In the genomic region with DNA sequence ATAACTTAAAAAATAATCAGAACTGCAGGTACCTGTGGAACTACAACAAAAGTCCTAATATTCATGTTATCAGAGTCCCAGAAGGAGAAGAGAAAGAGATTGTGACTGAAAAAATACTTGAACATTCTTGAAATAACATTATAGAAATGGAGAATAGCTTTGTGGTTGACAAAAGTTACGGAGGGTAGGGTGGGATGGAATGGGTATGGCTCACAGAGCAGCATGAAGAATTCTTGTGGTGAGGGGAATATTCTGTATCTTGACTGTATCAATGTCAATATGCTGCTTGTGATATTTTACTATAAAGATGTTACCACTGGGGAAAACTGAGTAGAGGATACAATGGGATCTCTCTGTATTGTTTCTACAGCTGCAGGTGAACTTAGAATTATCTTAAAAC, we compare ENCODE assay signal across 21 cellular contexts.
"Had no signal": no experiment of that assay in that cellular context is flagged by ENCODE, and none has a peak within 500 bp of the region (broad histone marks: within the 10 kb centered on the region; RNA-seq: fewer than 3 reads in every experiment).

No MANE protein-coding gene starts in this region.

- H3K27me3 Mint-ChIP-seq: dendritic cell treated with granulocyte-macrophage colony-stimulating factor and Interleukin-4, amounts not matched to agents 40 ng/mL and 50 ng/mL, for 4 days had no signal

- H3K27ac ChIP-seq: adrenal gland, cardiac muscle cell, foreskin keratinocyte, thoracic aorta had no signal

- H3K4me3 ChIP-seq: adrenal gland, cardiac muscle cell, left ventricle myocardium inferior, thoracic aorta, upper lobe of left lung had no signal

- H3K4me3 Mint-ChIP-seq: activated naive CD8-positive, alpha-beta T cell; activated T-cell treated with anti-CD3 and anti-CD28 coated beads, Interleukin-2, amount 50 U/mL, for 4 hours; dendritic cell treated with granulocyte-macrophage colony-stimulating factor and Interleukin-4, amounts not matched to agents 40 ng/mL and 50 ng/mL, for 4 days; nephron progenitor cell had no signal

- ATAC-seq: activated T-cell treated with anti-CD3 and anti-CD28 coated beads, Interleukin-2, amount 50 U/mL, for 4 hours; foreskin keratinocyte had no signal

- FAIRE-seq: endometrium had no signal

- H3K27ac Mint-ChIP-seq: activated naive CD8-positive, alpha-beta T cell; activated T-helper 2 cell treated with anti-CD3 and anti-CD28 coated beads, Interferon-gamma antibody, Interleukin-2, Interleukin-4, amounts not matched to agents 10 μg/mL and 5 μg/mL and 100 μg/mL, durations not matched to agents 14 hours and 24 hours and 36 hours; dendritic cell treated with granulocyte-macrophage colony-stimulating factor and Interleukin-4, amounts not matched to agents 40 ng/mL and 50 ng/mL, for 4 days; nephron progenitor cell had no signal

- H3K9me3 ChIP-seq: adrenal gland, left ventricle myocardium inferior, thoracic aorta, upper lobe of left lung had no signal

- H3K27me3 ChIP-seq: adrenal gland, cardiac muscle cell, foreskin keratinocyte, upper lobe of left lung had no signal

- H3K4me1 ChIP-seq: foreskin keratinocyte had no signal

- DNase-seq: activated CD8-positive, alpha-beta memory T cell treated with anti-CD3 and anti-CD28 coated beads, Interleukin-2, amount 50 U/mL, for 48 hours; activated naive CD4-positive, alpha-beta T cell; activated T-cell treated with anti-CD3 and anti-CD28 coated beads, Interleukin-2, amount 50 U/mL, for 4 hours; adrenal gland; effector CD4-positive, alpha-beta T cell; erythroblast; foreskin keratinocyte; left ventricle myocardium inferior; midbrain; nephron progenitor cell; stimulated activated CD4-positive, alpha-beta T cell treated with anti-CD3 and anti-CD28 coated beads, Interleukin-4, amount 100 ng/mL, for 24 hours; stimulated activated naive CD4-positive, alpha-beta T cell treated with Interleukin-2 at 50 U/mL for 16 hours; T-helper 1 cell; T-helper 9 cell; upper lobe of left lung had no signal
